Comparison of ENCODE assay signal across 1 cellular context in the genomic region with DNA sequence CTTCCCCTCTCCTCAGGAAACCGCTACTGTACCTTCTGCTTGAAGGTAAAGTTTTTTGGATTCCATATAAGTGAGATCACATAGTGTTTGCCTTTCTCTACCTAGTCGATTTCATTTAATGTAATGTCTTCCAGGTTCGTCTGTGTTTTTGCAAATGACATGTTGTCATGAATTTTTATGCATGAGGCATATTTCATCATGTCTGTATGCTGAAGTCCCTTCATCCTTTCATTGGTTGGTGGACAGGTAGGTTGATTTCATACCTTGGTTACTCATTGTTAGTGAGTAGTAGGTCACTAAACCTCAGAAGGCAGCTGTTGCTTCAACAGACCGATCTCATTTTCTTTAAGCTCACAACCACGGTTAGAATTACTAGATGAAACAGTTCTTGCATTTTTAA.
TF ChIP-seq lines count a peak whose summit lies in the region.

No MANE protein-coding gene starts in this region.

TF ChIP-seq in K562, 482 proteins besides CTCF, POLR2A, EP300 and RAD21 (continued from another document):
- no peak for TF ChIP-seq TAF9B (IDR thresholded peaks at IDR 0.05; ENCODE audit: partially characterized antibody)
- no peak for TF ChIP-seq SMAD2 (IDR thresholded peaks at IDR 0.05; ENCODE audit: low read depth, low read length)
- no peak for TF ChIP-seq CBFA2T2 (conservative IDR thresholded peaks at IDR 0.05)
- peak; percentile 76 for TF ChIP-seq CEBPB (tag; IDR thresholded peaks at IDR 0.05)
- no peak for TF ChIP-seq ZNF586 (CRISPR knock-in tag; conservative IDR thresholded peaks at IDR 0.05)
- no peak for TF ChIP-seq CEBPG (CRISPR knock-in tag; IDR thresholded peaks at IDR 0.05)
- peak; percentile 39 to 79; a peak in 3 of 4 replicates for TF ChIP-seq CEBPG (tag; conservative IDR thresholded peaks at IDR 0.05 in 1 of 2, IDR thresholded peaks at IDR 0.05 in 1 of 2)
- no peak for TF ChIP-seq ELF4 (CRISPR knock-in tag; IDR thresholded peaks at IDR 0.05)
- TF ChIP-seq, protein P1, sequence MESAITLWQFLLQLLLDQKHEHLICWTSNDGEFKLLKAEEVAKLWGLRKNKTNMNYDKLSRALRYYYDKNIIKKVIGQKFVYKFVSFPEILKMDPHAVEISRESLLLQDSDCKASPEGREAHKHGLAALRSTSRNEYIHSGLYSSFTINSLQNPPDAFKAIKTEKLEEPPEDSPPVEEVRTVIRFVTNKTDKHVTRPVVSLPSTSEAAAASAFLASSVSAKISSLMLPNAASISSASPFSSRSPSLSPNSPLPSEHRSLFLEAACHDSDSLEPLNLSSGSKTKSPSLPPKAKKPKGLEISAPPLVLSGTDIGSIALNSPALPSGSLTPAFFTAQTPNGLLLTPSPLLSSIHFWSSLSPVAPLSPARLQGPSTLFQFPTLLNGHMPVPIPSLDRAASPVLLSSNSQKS (CRISPR knock-in tag; IDR thresholded peaks at IDR 0.05) = no peak
- no peak for TF ChIP-seq RB1 (IDR thresholded peaks at IDR 0.05; ENCODE audit: low read depth)
